ENCODE assay signal across 38 cellular contexts in the genomic region with DNA sequence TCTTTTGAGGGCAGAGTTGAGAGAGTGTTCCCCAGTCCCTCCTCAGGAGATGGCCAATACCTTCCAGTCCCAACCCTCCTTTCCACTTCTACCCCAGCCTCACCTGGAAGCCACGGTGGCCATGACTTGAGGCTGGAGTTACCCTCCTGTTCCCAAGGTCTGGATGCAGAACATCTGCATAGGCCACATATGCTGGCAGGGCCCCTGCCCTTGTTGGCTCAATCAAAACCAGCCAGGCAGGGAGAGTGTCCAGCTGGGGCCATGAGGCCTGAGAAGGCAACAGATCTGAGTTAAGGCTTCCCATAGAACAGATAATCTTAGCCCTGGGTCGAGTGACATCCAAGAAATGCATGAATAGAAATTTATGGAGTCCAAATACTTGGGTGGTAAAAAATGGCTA.
"Had no signal": no experiment of that assay in that cellular context is flagged by ENCODE, and none has a peak within 500 bp of the region (broad histone marks: within the 10 kb centered on the region; RNA-seq: fewer than 3 reads in every experiment).

No MANE protein-coding gene starts in this region.

- H3K36me3 Mint-ChIP-seq: activated naive CD4-positive, alpha-beta T cell treated with anti-CD3 and anti-CD28 coated beads, Interleukin-2, amount 10 ng/mL, durations not matched to agents 7 days and 5 days; activated naive CD8-positive, alpha-beta T cell treated with anti-CD3 and anti-CD28 coated beads, Interleukin-2, amount 10 ng/mL, durations not matched to agents 7 days and 5 days; brain had no signal

- H3K27ac ChIP-seq: adrenal gland, ascending aorta, body of pancreas, brain microvascular endothelial cell, breast epithelium, cardiac muscle cell had no signal

- H3K27me3 ChIP-seq: adrenal gland, ascending aorta, body of pancreas, brain microvascular endothelial cell, breast epithelium, cardiac muscle cell had no signal

- ATAC-seq: activated naive CD4-positive, alpha-beta T cell treated with anti-CD3 and anti-CD28 coated beads, Interleukin-2, amount 50 U/mL, for 72 hours; activated naive CD8-positive, alpha-beta T cell treated with anti-CD3 and anti-CD28 coated beads, Interleukin-2, amount 50 U/mL, for 24 hours; activated T-cell treated with anti-CD3 and anti-CD28 coated beads, Interleukin-2, amount 50 U/mL, for 4 hours; activated T-cell treated with anti-CD3 and anti-CD28 coated beads, Interleukin-2, amount 50 U/mL, for 72 hours; activated T-helper 17 cell treated with anti-CD3 and anti-CD28 coated beads, Interleukin-2, amount 50 U/mL, for 72 hours; body of pancreas had no signal

- H3K4me3 ChIP-seq: adrenal gland, ascending aorta, body of pancreas, breast epithelium, cardiac muscle cell had no signal

- H3K27ac Mint-ChIP-seq: activated naive CD4-positive, alpha-beta T cell treated with anti-CD3 and anti-CD28 coated beads for 36 hours; activated naive CD4-positive, alpha-beta T cell treated with anti-CD3 and anti-CD28 coated beads, Interleukin-2, amount 10 ng/mL, durations not matched to agents 7 days and 5 days; activated naive CD4-positive, alpha-beta T cell treated with anti-CD3 and anti-CD28 coated beads, Interleukin-2, amount 50 U/mL, for 24 hours; activated naive CD4-positive, alpha-beta T cell treated with anti-CD3 and anti-CD28 coated beads, Interleukin-2, amount 50 U/mL, for 72 hours; activated naive CD8-positive, alpha-beta T cell; activated naive CD8-positive, alpha-beta T cell treated with anti-CD3 and anti-CD28 coated beads for 36 hours; activated naive CD8-positive, alpha-beta T cell treated with anti-CD3 and anti-CD28 coated beads, Interleukin-2, amount 10 ng/mL, durations not matched to agents 7 days and 5 days; activated naive CD8-positive, alpha-beta T cell treated with anti-CD3 and anti-CD28 coated beads, Interleukin-2, amount 50 U/mL, for 24 hours; activated T-cell treated with anti-CD3 and anti-CD28 coated beads, Interleukin-2, amount 50 U/mL, for 24 hours; activated T-cell treated with anti-CD3 and anti-CD28 coated beads, Interleukin-2, amount 50 U/mL, for 72 hours; activated T-helper 1 cell treated with anti-CD3 and anti-CD28 coated beads, Interleukin-12 subunit alpha, Interleukin-12 subunit beta, Interleukin-2, Interleukin-4 antibody, amounts not matched to agents 30 ng/mL and 10 ng/mL and 1 ng/mL, durations not matched to agents 14 hours and 24 hours and 36 hours; activated T-helper 17 cell treated with anti-CD3 and anti-CD28 coated beads, Interleukin-2, amount 50 U/mL, for 72 hours; activated T-helper 2 cell treated with anti-CD3 and anti-CD28 coated beads, Interferon-gamma antibody, Interleukin-2, Interleukin-4, amounts not matched to agents 10 μg/mL and 5 μg/mL and 100 μg/mL, durations not matched to agents 14 hours and 24 hours and 36 hours; brain had no signal

- H3K9me3 ChIP-seq: ascending aorta had no signal

- H3K4me1 ChIP-seq: adrenal gland had no signal

- H3K4me3 Mint-ChIP-seq: activated naive CD4-positive, alpha-beta T cell treated with anti-CD3 and anti-CD28 coated beads for 36 hours; activated naive CD4-positive, alpha-beta T cell treated with anti-CD3 and anti-CD28 coated beads, Interleukin-2, amount 10 ng/mL, durations not matched to agents 7 days and 5 days; activated naive CD4-positive, alpha-beta T cell treated with anti-CD3 and anti-CD28 coated beads, Interleukin-2, amount 50 U/mL, for 24 hours; activated naive CD8-positive, alpha-beta T cell; activated naive CD8-positive, alpha-beta T cell treated with anti-CD3 and anti-CD28 coated beads for 36 hours; activated naive CD8-positive, alpha-beta T cell treated with anti-CD3 and anti-CD28 coated beads, Interleukin-2, amount 10 ng/mL, durations not matched to agents 7 days and 5 days; activated naive CD8-positive, alpha-beta T cell treated with anti-CD3 and anti-CD28 coated beads, Interleukin-2, amount 50 U/mL, for 24 hours; activated T-cell treated with anti-CD3 and anti-CD28 coated beads, Interleukin-2, amount 50 U/mL, for 24 hours; activated T-cell treated with anti-CD3 and anti-CD28 coated beads, Interleukin-2, amount 50 U/mL, for 4 hours; activated T-cell treated with anti-CD3 and anti-CD28 coated beads, Interleukin-2, amount 50 U/mL, for 72 hours; activated T-helper 1 cell treated with anti-CD3 and anti-CD28 coated beads, Interleukin-12 subunit alpha, Interleukin-12 subunit beta, Interleukin-2, Interleukin-4 antibody, amounts not matched to agents 30 ng/mL and 10 ng/mL and 1 ng/mL, durations not matched to agents 14 hours and 24 hours and 36 hours; activated T-helper 17 cell treated with anti-CD3 and anti-CD28 coated beads, Interleukin-2, amount 50 U/mL, for 72 hours; brain; central memory CD8-positive, alpha-beta T cell had no signal

- H3K27me3 Mint-ChIP-seq: activated naive CD4-positive, alpha-beta T cell treated with anti-CD3 and anti-CD28 coated beads, Interleukin-2, amount 50 U/mL, for 24 hours had no signal

- DNase-seq: activated effector memory CD4-positive, alpha-beta T cell treated with anti-CD3 and anti-CD28 coated beads, Interleukin-2, amount 50 U/mL, for 16 hours; activated effector memory CD4-positive, alpha-beta T cell treated with Interleukin-2 at 50 U/mL for 16 hours; activated gamma-delta T cell; activated gamma-delta T cell treated with Interleukin-2 at 50 U/mL for 16 hours; activated naive CD4-positive, alpha-beta T cell; activated naive CD4-positive, alpha-beta T cell treated with anti-CD3 and anti-CD28 coated beads for 36 hours; activated naive CD4-positive, alpha-beta T cell treated with anti-CD3 and anti-CD28 coated beads, Interleukin-2, amount 10 ng/mL, durations not matched to agents 7 days and 5 days; activated naive CD4-positive, alpha-beta T cell treated with anti-CD3 and anti-CD28 coated beads, Interleukin-2, amount 50 U/mL, for 16 hours; activated naive CD4-positive, alpha-beta T cell treated with Interleukin-2 at 50 U/mL for 16 hours; activated naive CD8-positive, alpha-beta T cell treated with anti-CD3 and anti-CD28 coated beads for 36 hours; activated naive CD8-positive, alpha-beta T cell treated with anti-CD3 and anti-CD28 coated beads, Interleukin-2, amount 10 ng/mL, durations not matched to agents 7 days and 5 days; activated naive CD8-positive, alpha-beta T cell treated with anti-CD3 and anti-CD28 coated beads, Interleukin-2, amount 50 U/mL, for 24 hours; activated T-cell treated with anti-CD3 and anti-CD28 coated beads, Interleukin-2, amount 50 U/mL, for 1 hour; activated T-cell treated with anti-CD3 and anti-CD28 coated beads, Interleukin-2, amount 50 U/mL, for 24 hours; activated T-cell treated with anti-CD3 and anti-CD28 coated beads, Interleukin-2, amount 50 U/mL, for 4 hours; activated T-cell treated with anti-CD3 and anti-CD28 coated beads, Interleukin-2, amount 50 U/mL, for 48 hours; activated T-cell treated with anti-CD3 and anti-CD28 coated beads, Interleukin-2, amount 50 U/mL, for 72 hours; adrenal gland; amniotic stem cell; amygdala; anterior cingulate cortex; aorta; body of pancreas; brain microvascular endothelial cell; caudate nucleus; central memory CD4-positive, alpha-beta T cell; cerebellar nuclear complex had no signal

- H3K36me3 ChIP-seq: adrenal gland, ascending aorta, brain microvascular endothelial cell, breast epithelium, cardiac muscle cell had no signal

- H3K4me1 Mint-ChIP-seq: activated naive CD4-positive, alpha-beta T cell treated with anti-CD3 and anti-CD28 coated beads, Interleukin-2, amount 10 ng/mL, durations not matched to agents 7 days and 5 days; activated naive CD4-positive, alpha-beta T cell treated with anti-CD3 and anti-CD28 coated beads, Interleukin-2, amount 50 U/mL, for 24 hours; activated naive CD8-positive, alpha-beta T cell treated with anti-CD3 and anti-CD28 coated beads for 36 hours; activated naive CD8-positive, alpha-beta T cell treated with anti-CD3 and anti-CD28 coated beads, Interleukin-2, amount 10 ng/mL, durations not matched to agents 7 days and 5 days; activated naive CD8-positive, alpha-beta T cell treated with anti-CD3 and anti-CD28 coated beads, Interleukin-2, amount 50 U/mL, for 24 hours; activated T-helper 17 cell treated with anti-CD3 and anti-CD28 coated beads, Interleukin-2, amount 50 U/mL, for 72 hours; central memory CD8-positive, alpha-beta T cell had no signal
